In the genomic region with DNA sequence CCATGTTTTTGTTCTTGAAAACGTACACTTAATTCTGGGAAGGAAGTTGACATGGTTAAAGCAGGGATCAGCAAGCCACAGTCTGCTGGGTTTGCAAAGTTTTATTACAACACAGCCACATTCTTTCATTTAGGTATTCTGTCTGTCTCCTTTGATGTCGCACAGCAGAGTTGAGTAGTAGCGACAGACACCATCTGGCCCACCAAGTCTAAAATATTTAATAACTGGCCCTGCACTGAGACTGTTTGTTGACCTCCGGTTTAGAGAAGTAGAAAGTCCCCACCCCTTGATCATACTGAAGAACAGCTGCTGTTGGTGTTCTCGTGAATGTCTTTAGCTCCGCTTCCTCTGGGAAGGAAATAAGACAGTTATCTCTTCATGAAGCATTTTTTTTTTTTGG, we compare ENCODE assay signal across 11 cellular contexts.
DNase-seq lines count a peak whose midpoint lies in the region; ATAC-seq, FAIRE-seq and TF ChIP-seq lines count a peak whose summit lies in the region.
"Had no signal": no experiment of that assay in that cellular context is flagged by ENCODE, and none has a peak within 500 bp of the region (broad histone marks: within the 10 kb centered on the region; RNA-seq: fewer than 3 reads in every experiment).

No MANE protein-coding gene starts in this region.

- peak overlapping the region; percentile 85 for H3K27ac Mint-ChIP-seq in T-helper 1 cell treated with Interleukin-12 subunit alpha and Interleukin-12 subunit beta and Interleukin-4 antibody, amounts not matched to agents 30 μg/mL and 1 μg/mL, for 36 hours
- H3K27ac Mint-ChIP-seq in nephron progenitor cell: peak overlapping the region; percentile 26

- no peaks in the 10 kb centered on the region for H3K79me2 ChIP-seq in SK-N-SH (ENCODE audit: insufficient read depth)

- no peak for TF ChIP-seq EP300 in SK-N-SH (IDR thresholded peaks at IDR 0.05; ENCODE audit: borderline replicate concordance in 1 of 2, low read depth in 1 of 2, low read length in 1 of 2)

- no peaks in the 10 kb centered on the region for H3K27me3 Mint-ChIP-seq in T-helper 1 cell treated with Interleukin-12 subunit alpha and Interleukin-12 subunit beta and Interleukin-4 antibody, amounts not matched to agents 30 μg/mL and 1 μg/mL, for 36 hours (ENCODE audit: low read depth)
- peaks cover 3% of the 10 kb centered on the region for H3K27me3 Mint-ChIP-seq in nephron progenitor cell (ENCODE audit: low read depth, poor library complexity)

- H3K27ac ChIP-seq in SK-N-SH (ENCODE audit: low read depth in 2 of 2, low read length in 1 of 2): no peak overlapping the region

- peak; percentile 43 for ATAC-seq in HG02885 (IDR thresholded peaks at IDR 0.05; ENCODE audit: poor library complexity, unreplicated experiment)

- DNase-seq in GM19239 (ENCODE audit: insufficient read length, low spot score): no peak
- no peak for DNase-seq in nephron progenitor cell
- no peak for DNase-seq in SK-N-SH
- no peak for DNase-seq in GM03348 (ENCODE audit: low spot score)
- no peak for DNase-seq in AG08396 (ENCODE audit: low spot score)
- DNase-seq in dermis blood vessel endothelial cell: no peak
- DNase-seq: activated CD4-positive, CD25-positive, alpha-beta regulatory T cell; NCI-H1436 treated with DMSO at 0.1 percent for 48 hours had no signal

- no peak overlapping the region for H3K9ac ChIP-seq in SK-N-SH

- no peaks in the 10 kb centered on the region for H3F3A ChIP-seq in SK-N-SH (replicated peaks; ENCODE audit: insufficient read depth)

- H3K9me3 Mint-ChIP-seq in T-helper 1 cell treated with Interleukin-12 subunit alpha and Interleukin-12 subunit beta and Interleukin-4 antibody, amounts not matched to agents 30 μg/mL and 1 μg/mL, for 36 hours: peaks cover 12% of the 10 kb centered on the region
- H3K9me3 Mint-ChIP-seq in nephron progenitor cell: peaks cover 12% of the 10 kb centered on the region

- WGBS in SK-N-SH (ENCODE audit: low lambda C conversion rate): 47% methylated on average over 6 of the region's 6 CpGs

- 0 out of 2 replicates have a peak, but pooled peaks cover 2% of the 10 kb centered on the region for H3K9me2 ChIP-seq in SK-N-SH

- no peaks in the 10 kb centered on the region for H3K9me3 ChIP-seq in SK-N-SH

- CTCF ChIA-PET in SK-N-SH (lab: Yijun Ruan, JAX): interaction anchor here (2.5 kb wide), 1 partner anchor 26 kb away, joined by 11 read pairs; no protein-coding TSS in a partner anchor

- no peaks in the 10 kb centered on the region for H3K27me3 ChIP-seq in SK-N-SH (ENCODE audit: insufficient read depth)

- no peaks in the 10 kb centered on the region for H4K20me1 ChIP-seq in SK-N-SH (ENCODE audit: insufficient read depth)

- H3K4me3 ChIP-seq in SK-N-SH (ENCODE audit: low read depth in 2 of 2, low read length in 1 of 2): no peak overlapping the region

- no peak for TF ChIP-seq CTCF in nephron progenitor cell (IDR thresholded peaks at IDR 0.05)
- no peak for TF ChIP-seq CTCF in SK-N-SH (IDR thresholded peaks at IDR 0.05)

- no peaks in the 10 kb centered on the region for H3K36me3 ChIP-seq in SK-N-SH (replicated peaks in 1 of 2; ENCODE audit: control insufficient read depth in 1 of 2, insufficient read depth in 2 of 2, low read length in 1 of 2)

- H3K4me1 ChIP-seq in SK-N-SH (ENCODE audit: control insufficient read depth in 1 of 2, insufficient read depth in 2 of 2, low read depth in 1 of 2, low read length in 1 of 2): no peaks in the 10 kb centered on the region

- H3K36me3 Mint-ChIP-seq in T-helper 1 cell treated with Interleukin-12 subunit alpha and Interleukin-12 subunit beta and Interleukin-4 antibody, amounts not matched to agents 30 μg/mL and 1 μg/mL, for 36 hours (ENCODE audit: low read depth): peaks cover 35% of the 10 kb centered on the region
- peaks cover 3% of the 10 kb centered on the region for H3K36me3 Mint-ChIP-seq in nephron progenitor cell (ENCODE audit: low read depth)

- POLR2A ChIA-PET in SK-N-SH (lab: Yijun Ruan, JAX): interaction anchor here (0.7 kb wide), 1 partner anchor 66 kb away, joined by 3 read pairs; the partner anchor contains the start of gene MCTP2

- peaks cover 76% of the 10 kb centered on the region for H3K4me1 Mint-ChIP-seq in T-helper 1 cell treated with Interleukin-12 subunit alpha and Interleukin-12 subunit beta and Interleukin-4 antibody, amounts not matched to agents 30 μg/mL and 1 μg/mL, for 36 hours (ENCODE audit: low read depth)
- H3K4me1 Mint-ChIP-seq in nephron progenitor cell: peaks cover 17% of the 10 kb centered on the region

- peak; percentile 89 for FAIRE-seq in GM19239 (lab: Jason Lieb, UNC)
- FAIRE-seq: colon had no signal

- peak overlapping the region; percentile 74 for H3K4me3 Mint-ChIP-seq in T-helper 1 cell treated with Interleukin-12 subunit alpha and Interleukin-12 subunit beta and Interleukin-4 antibody, amounts not matched to agents 30 μg/mL and 1 μg/mL, for 36 hours
- no peak overlapping the region for H3K4me3 Mint-ChIP-seq in nephron progenitor cell

- TF ChIP-seq RAD21 in SK-N-SH (IDR thresholded peaks at IDR 0.05; ENCODE audit: low read length): no peak

- no peak overlapping the region for H2AFZ ChIP-seq in SK-N-SH (ENCODE audit: low read depth)

- no peak overlapping the region for H3K4me2 ChIP-seq in SK-N-SH

TF ChIP-seq in SK-N-SH, 30 proteins besides CTCF, POLR2A, EP300 and RAD21:
- TF ChIP-seq YY1 (IDR thresholded peaks at IDR 0.05; ENCODE audit: low read depth) (no peak), NRF1 (IDR thresholded peaks at IDR 0.05; ENCODE audit: low read depth, low read length) (no peak), IRF3 (IDR thresholded peaks at IDR 0.05; ENCODE audit: low read depth, low read length) (no peak), RFX5 (IDR thresholded peaks at IDR 0.05; ENCODE audit: low read length) (no peak), RCOR1 (IDR thresholded peaks at IDR 0.05; ENCODE audit: low read length) (no peak), TEAD4 (IDR thresholded peaks at IDR 0.05; ENCODE audit: borderline replicate concordance, insufficient read depth) (no peak), GABPA (IDR thresholded peaks at IDR 0.05; ENCODE audit: low read depth) (no peak), RXRA (IDR thresholded peaks at IDR 0.05; ENCODE audit: borderline replicate concordance, low read depth) (no peak)
- TF ChIP-seq, protein P1, sequence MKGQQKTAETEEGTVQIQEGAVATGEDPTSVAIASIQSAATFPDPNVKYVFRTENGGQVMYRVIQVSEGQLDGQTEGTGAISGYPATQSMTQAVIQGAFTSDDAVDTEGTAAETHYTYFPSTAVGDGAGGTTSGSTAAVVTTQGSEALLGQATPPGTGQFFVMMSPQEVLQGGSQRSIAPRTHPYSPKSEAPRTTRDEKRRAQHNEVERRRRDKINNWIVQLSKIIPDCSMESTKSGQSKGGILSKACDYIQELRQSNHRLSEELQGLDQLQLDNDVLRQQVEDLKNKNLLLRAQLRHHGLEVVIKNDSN (IDR thresholded peaks at IDR 0.05; ENCODE audit: borderline replicate concordance, low read depth): no peak
